ENCODE assay signal across 26 cellular contexts in genomic region chr22:47401592-47401898, GRCh38.
DNase-seq lines count a peak whose midpoint lies in the region; ATAC-seq, FAIRE-seq and TF ChIP-seq lines count a peak whose summit lies in the region.
"Had no signal": no experiment of that assay in that cellular context is flagged by ENCODE, and none has a peak within 500 bp of the region (broad histone marks: within the 10 kb centered on the region; RNA-seq: fewer than 3 reads in every experiment).

No MANE protein-coding gene starts in this region.

- H3K27me3 ChIP-seq in BLaER1 (no peaks in the 10 kb centered on the region; the same call in 1 of the 2 replicates), pancreas (no peaks in the 10 kb centered on the region)
- H3K27me3 ChIP-seq: BE2C had no signal

- no peak for ATAC-seq in pancreas
- ATAC-seq: A549; CD8-positive, alpha-beta T cell had no signal

- TF ChIP-seq CTCF in chondrocyte (IDR thresholded peaks at IDR 0.05) (no peak), pancreas (IDR thresholded peaks at IDR 0.05) (no peak)

- H3K9ac ChIP-seq in BLaER1: no peak overlapping the region

- no peak for FAIRE-seq in pancreas (lab: Jason Lieb, UNC)
- FAIRE-seq: A549, D721Med, GM12891, GM18507, H54 had no signal

- intact Hi-C loops in pancreas (cut with DNase I): no loop called here

- H3K4me2 ChIP-seq in BLaER1: peak overlapping the region; percentile 77
- H3K4me2 ChIP-seq: A549 had no signal

- H3K27ac Mint-ChIP-seq in chondrocyte (ENCODE audit: unreplicated experiment): no peak overlapping the region
- H3K27ac Mint-ChIP-seq: CD4-positive, CD25-positive, alpha-beta regulatory T cell; CD8-positive, alpha-beta T cell had no signal

- H3K27ac ChIP-seq in BLaER1: no peak overlapping the region
- no peak overlapping the region for H3K27ac ChIP-seq in pancreas
- H3K27ac ChIP-seq: A549, C4-2B had no signal

- H3K36me3 ChIP-seq in BLaER1: no peaks in the 10 kb centered on the region
- H3K36me3 ChIP-seq in pancreas: no peaks in the 10 kb centered on the region
- H3K36me3 ChIP-seq: BE2C had no signal

- peaks cover 56% of the 10 kb centered on the region for H3K4me1 ChIP-seq in BLaER1
- H3K4me1 ChIP-seq in pancreas: no peaks in the 10 kb centered on the region
- H3K4me1 ChIP-seq: A549, BE2C had no signal

- H3K4me3 ChIP-seq in BLaER1 (no peak overlapping the region), pancreas (no peak overlapping the region)
- H3K4me3 ChIP-seq: A549 had no signal

- peaks cover 31% of the 10 kb centered on the region for H3K9me3 Mint-ChIP-seq in chondrocyte (ENCODE audit: low read depth)
- H3K9me3 Mint-ChIP-seq: CD8-positive, alpha-beta T cell had no signal

- 74 to 84% methylated on average over 12 of the region's 12 CpGs for WGBS in pancreas, 2 donors

- H3K4me3 Mint-ChIP-seq in chondrocyte (ENCODE audit: unreplicated experiment): no peak overlapping the region
- H3K4me3 Mint-ChIP-seq: CD8-positive, alpha-beta T cell had no signal

- peaks cover 1% of the 10 kb centered on the region for H3K36me3 Mint-ChIP-seq in chondrocyte (ENCODE audit: low read depth)
- H3K36me3 Mint-ChIP-seq: CD4-positive, CD25-positive, alpha-beta regulatory T cell; CD8-positive, alpha-beta T cell had no signal

- peak; percentile 2 for DNase-seq in NCI-H510A treated with DMSO at 0.1 percent for 48 hours (lab: John Stamatoyannopoulos, UW)
- no peak for DNase-seq in NCI-H510A (lab: John Stamatoyannopoulos, UW)
- peak; percentile 6 for DNase-seq in COR-L47 (lab: John Stamatoyannopoulos, UW)
- peak; percentile 70 for DNase-seq in chondrocyte (ENCODE audit: low spot score)
- DNase-seq in pancreas: no peak
- DNase-seq in NAMALWA (ENCODE audit: low spot score): no peak
- no peak for DNase-seq in NCI-H146 (lab: John Stamatoyannopoulos, UW)
- DNase-seq: 8988T; ACHN; AML-193; BE2C; CD4-positive, CD25-positive, alpha-beta regulatory T cell; CD8-positive, alpha-beta T cell; DMS 273 treated with DMSO at 0.1 percent for 48 hours; DMS79; EL; GF-D8; GOT3; HCEC 1CT had no signal

- H4K20me1 ChIP-seq in BLaER1: peaks cover 4% of the 10 kb centered on the region; the same call in 1 of the 2 replicates

- H3K27me3 Mint-ChIP-seq in chondrocyte (ENCODE audit: low read depth): no peaks in the 10 kb centered on the region
- H3K27me3 Mint-ChIP-seq: CD4-positive, CD25-positive, alpha-beta regulatory T cell had no signal

- H3K4me1 Mint-ChIP-seq in chondrocyte (ENCODE audit: low read depth): no peaks in the 10 kb centered on the region
- H3K4me1 Mint-ChIP-seq: CD4-positive, CD25-positive, alpha-beta regulatory T cell had no signal

- H3K9me3 ChIP-seq in BLaER1 (no peaks in the 10 kb centered on the region), pancreas (no peaks in the 10 kb centered on the region)
- H3K9me3 ChIP-seq: A549, BE2C had no signal

Comparison
In these comparisons a context has a peak if more than half of its experiments do, and no peak if none do; other contexts are left out.
1. DNase-seq: peak in NCI-H510A treated with DMSO at 0.1 percent for 48 hours (single experiment), COR-L47 (single experiment) and chondrocyte (single experiment); none in NCI-H510A (single experiment), pancreas (0 of 6), NAMALWA (single experiment) and NCI-H146 (single experiment).